Comparison of ENCODE assay signal across 1 cellular context in the genomic region with DNA sequence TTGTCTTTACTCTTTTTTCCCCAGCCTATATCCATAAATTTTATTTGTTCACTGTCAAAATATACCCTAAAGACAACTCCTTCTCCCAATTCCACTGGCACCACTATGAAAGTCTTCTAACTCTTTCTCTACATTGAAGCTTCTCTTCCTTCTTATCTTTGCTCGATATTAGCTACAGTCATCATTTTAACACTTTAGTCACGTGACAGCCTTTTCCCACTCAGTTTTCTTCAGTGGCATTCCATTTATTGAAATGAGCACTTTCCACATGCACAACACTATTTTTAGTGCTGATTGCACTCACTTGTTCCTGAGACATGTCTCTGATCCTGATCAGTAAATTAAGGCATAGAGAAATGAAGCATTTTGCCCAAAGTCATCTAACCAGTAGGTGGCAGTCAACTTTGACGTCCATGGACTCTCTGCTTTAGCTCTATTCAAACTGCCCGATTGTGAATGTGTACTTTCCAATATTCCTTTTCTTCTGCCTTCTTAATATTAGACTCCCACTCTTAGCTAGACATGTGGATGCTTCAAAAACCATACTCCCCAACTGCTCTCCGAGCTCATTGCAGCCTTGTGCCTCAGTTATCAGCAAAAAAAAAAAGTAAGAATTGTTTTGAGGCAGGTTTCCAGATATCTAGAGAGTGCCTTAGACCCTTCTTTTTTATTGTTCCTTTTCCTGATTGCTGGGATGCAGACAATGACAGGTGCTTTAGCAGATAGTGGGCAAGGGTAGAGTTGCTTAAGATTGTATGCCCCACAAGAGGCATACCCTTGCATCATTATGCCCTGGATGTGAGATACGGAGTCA.
TF ChIP-seq lines count a peak whose summit lies in the region.

No MANE protein-coding gene starts in this region.

TF ChIP-seq in GM23338, 12 proteins besides CTCF, POLR2A, EP300 and RAD21 (continued from another document):
- TF ChIP-seq REST (IDR thresholded peaks at IDR 0.05; ENCODE audit: unreplicated experiment): no peak
- TF ChIP-seq POLR2AphosphoS5 (IDR thresholded peaks at IDR 0.05; ENCODE audit: low read depth): no peak
- no peak for TF ChIP-seq CREB1 (CRISPR knock-in tag; IDR thresholded peaks at IDR 0.05; ENCODE audit: low read depth)
- TF ChIP-seq ZNF462 (CRISPR knock-in tag; IDR thresholded peaks at IDR 0.05): no peak
- TF ChIP-seq ZNF114 (CRISPR knock-in tag; IDR thresholded peaks at IDR 0.05): no peak
- TF ChIP-seq EZH2phosphoT487 (IDR thresholded peaks at IDR 0.05; ENCODE audit: unreplicated experiment): no peak
- no peak for TF ChIP-seq EZH2 (IDR thresholded peaks at IDR 0.05; ENCODE audit: low read depth, unreplicated experiment)
